1 cellular context compared by ENCODE assay signal in the genomic region with DNA sequence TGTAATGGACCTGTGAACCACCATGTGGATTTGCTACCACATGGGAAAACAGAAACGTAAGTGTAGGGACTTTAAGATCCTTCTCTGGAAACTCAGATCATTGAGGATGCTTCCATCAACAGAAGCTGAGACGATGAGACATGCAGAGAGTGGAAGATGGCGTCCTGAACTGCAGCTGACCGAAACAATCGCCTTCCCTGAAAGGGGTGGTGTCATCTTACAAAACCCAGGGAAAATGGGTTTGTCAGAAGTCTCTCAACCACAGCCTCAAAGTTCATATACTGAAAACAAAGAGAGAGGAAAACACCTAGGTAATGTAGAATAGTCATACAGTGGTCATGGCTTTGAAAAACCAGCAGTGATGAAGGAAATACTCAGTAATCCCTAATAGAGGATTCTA.
TF ChIP-seq lines count a peak whose summit lies in the region.

No MANE protein-coding gene starts in this region.

TF ChIP-seq in H1, 55 proteins besides CTCF, POLR2A, EP300 and RAD21 (continued from another document):
- TF ChIP-seq GABPA (IDR thresholded peaks at IDR 0.05; ENCODE audit: borderline replicate concordance, insufficient read depth, low read length) (no peak), SIX5 (IDR thresholded peaks at IDR 0.05; ENCODE audit: low read depth, low read length) (no peak), RBBP5 (IDR thresholded peaks at IDR 0.05; ENCODE audit: borderline replicate concordance, low read depth, low read length) (no peak), KDM1A (IDR thresholded peaks at IDR 0.05; ENCODE audit: borderline replicate concordance, low read length) (no peak), CTBP2 (IDR thresholded peaks at IDR 0.05; ENCODE audit: borderline replicate concordance, insufficient read depth, insufficient read length, low read length) (no peak), TAF7 (optimal IDR thresholded peaks at IDR 0.05; ENCODE audit: borderline replicate concordance, low read depth, low read length) (no peak), EZH2 (IDR thresholded peaks at IDR 0.05; ENCODE audit: low read depth, low read length, severe bottlenecking) (no peak), KDM5A (IDR thresholded peaks at IDR 0.05; ENCODE audit: low read length) (no peak), SP4 (IDR thresholded peaks at IDR 0.05; ENCODE audit: low read length) (no peak), MAFK (IDR thresholded peaks at IDR 0.05; ENCODE audit: low read depth, low read length) (no peak), HDAC2 (IDR thresholded peaks at IDR 0.05; ENCODE audit: borderline replicate concordance in 1 of 2, low read depth in 2 of 2, low read length in 2 of 2) (no peak), JUND (IDR thresholded peaks at IDR 0.05; ENCODE audit: low read length) (no peak), TBP (IDR thresholded peaks at IDR 0.05; ENCODE audit: low read depth, low read length) (no peak), NANOG (IDR thresholded peaks at IDR 0.05; ENCODE audit: insufficient read depth, low read depth, low read length, poor library complexity, severe bottlenecking) (no peak), EGR1 (IDR thresholded peaks at IDR 0.05; ENCODE audit: borderline replicate concordance, low read depth, low read length) (no peak)
TF ChIP-seq in H1: peak in this region for 0.
